15 cellular contexts compared by ENCODE assay signal in the genomic region with DNA sequence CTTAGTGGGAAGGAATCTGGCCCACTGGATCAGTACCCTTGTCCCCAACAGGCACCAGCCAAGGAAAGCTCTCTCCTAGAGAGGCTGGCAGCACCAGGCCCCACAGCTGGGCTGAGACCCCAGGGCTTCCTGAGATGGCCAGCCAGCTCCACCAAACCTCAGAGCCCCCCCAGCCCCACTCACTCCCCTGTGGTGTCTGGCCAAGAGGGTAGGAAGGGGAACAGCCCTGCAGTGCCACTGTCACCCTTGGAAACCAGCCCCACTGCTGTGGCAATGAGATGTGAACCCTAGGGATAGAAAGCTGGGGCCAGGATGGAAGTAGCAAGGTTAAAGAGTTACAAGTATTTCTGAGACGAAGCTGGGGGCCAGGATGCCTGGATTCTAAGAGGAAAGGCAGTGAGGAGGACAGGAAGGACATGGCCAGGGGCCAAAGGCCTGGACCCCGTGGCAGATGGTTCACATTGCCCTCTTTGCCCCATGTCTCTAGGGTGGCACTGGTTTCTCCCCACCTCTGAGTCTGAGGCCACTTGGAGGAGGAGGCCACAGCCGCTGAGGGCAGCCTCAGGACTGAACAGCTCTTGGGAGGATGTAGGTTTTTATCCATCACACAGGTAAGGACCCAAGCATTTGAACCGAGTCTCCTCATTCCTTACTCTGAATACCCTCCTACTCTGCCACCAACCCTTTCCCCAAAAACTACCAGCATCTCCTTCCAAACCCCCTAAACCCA. TPM values are rescaled to one million over a fixed set of nuclear protein-coding genes. Genes with fewer than 3 reads are reported as not detected.
"Had no signal": no experiment of that assay in that cellular context is flagged by ENCODE, and none has a peak within 500 bp of the region (broad histone marks: within the 10 kb centered on the region; RNA-seq: fewer than 3 reads in every experiment).

No MANE protein-coding gene starts in this region.

- DNase-seq: activated CD4-positive, alpha-beta T cell treated with anti-CD3 and anti-CD28 coated beads, Interleukin-2, amount 10 ng/mL, durations not matched to agents 24 days and 14 days; activated CD8-positive, alpha-beta memory T cell treated with anti-CD3 and anti-CD28 coated beads, Interleukin-2, amount 50 U/mL, for 48 hours; activated naive CD8-positive, alpha-beta T cell treated with anti-CD3 and anti-CD28 coated beads for 36 hours; brain microvascular endothelial cell; effector CD8-positive, alpha-beta T cell; foreskin fibroblast; left ventricle myocardium inferior; pancreas; sigmoid colon; stimulated activated CD4-positive, alpha-beta T cell treated with anti-CD3 and anti-CD28 coated beads, Interleukin-1b, Interleukin-23, amount 100 ng/mL, for 48 hours; T-helper 2 cell had no signal

- H3K9me3 ChIP-seq: left ventricle myocardium inferior, pancreas, sigmoid colon, tibial nerve had no signal

- H3K27ac ChIP-seq: brain microvascular endothelial cell, left ventricle myocardium inferior, pancreas, sigmoid colon, tibial nerve had no signal

- H3K27ac Mint-ChIP-seq: activated CD4-positive, alpha-beta T cell treated with anti-CD3 and anti-CD28 coated beads, Interleukin-2, amount 10 ng/mL, durations not matched to agents 24 days and 14 days; activated naive CD8-positive, alpha-beta T cell treated with anti-CD3 and anti-CD28 coated beads for 36 hours; WTC11 had no signal

- H3K36me3 ChIP-seq: brain microvascular endothelial cell, left ventricle myocardium inferior, pancreas, sigmoid colon, tibial nerve had no signal

- H3K4me3 ChIP-seq: left ventricle myocardium inferior, pancreas, sigmoid colon, tibial nerve had no signal

- H3K9me3 Mint-ChIP-seq: activated CD4-positive, alpha-beta T cell treated with anti-CD3 and anti-CD28 coated beads, Interleukin-2, amount 10 ng/mL, durations not matched to agents 24 days and 14 days; activated naive CD8-positive, alpha-beta T cell treated with anti-CD3 and anti-CD28 coated beads for 36 hours; natural killer cell treated with Interleukin-12 subunit alpha and Interleukin-12 subunit beta and Interleukin-15 and Interleukin-18, amount 100 ng/mL, for 72 hours; WTC11 had no signal

- H3K4me3 Mint-ChIP-seq: activated CD4-positive, alpha-beta T cell treated with anti-CD3 and anti-CD28 coated beads, Interleukin-2, amount 10 ng/mL, durations not matched to agents 24 days and 14 days; natural killer cell treated with Interleukin-12 subunit alpha and Interleukin-12 subunit beta and Interleukin-15 and Interleukin-18, amount 100 ng/mL, for 72 hours; WTC11 had no signal

- ATAC-seq: natural killer cell treated with Interleukin-12 subunit alpha and Interleukin-12 subunit beta and Interleukin-15 and Interleukin-18, amount 100 ng/mL, for 72 hours had no signal

- H3K4me1 ChIP-seq: pancreas had no signal

- H3K27me3 ChIP-seq: pancreas had no signal

- H3K36me3 Mint-ChIP-seq: activated naive CD8-positive, alpha-beta T cell treated with anti-CD3 and anti-CD28 coated beads for 36 hours; natural killer cell treated with Interleukin-12 subunit alpha and Interleukin-12 subunit beta and Interleukin-15 and Interleukin-18, amount 100 ng/mL, for 72 hours; WTC11 had no signal

RNA-seq across cellular contexts. Expression of gene NRXN2, which starts 28.8 kb away (rescaled TPM):
- total RNA-seq: kidney epithelial cell had no signal
